In genomic region chr1:151048645-151049032, GRCh38 we compare ENCODE assay signal across 1 cellular context.
TF ChIP-seq lines count a peak whose summit lies in the region.

No MANE protein-coding gene starts in this region.

TF ChIP-seq in liver, 16 proteins besides CTCF, POLR2A, EP300 and RAD21 (continued from another document):
- TF ChIP-seq ZBTB33 (IDR thresholded peaks at IDR 0.05) (no peak), TAF1 (conservative IDR thresholded peaks at IDR 0.05) (no peak), EGR1 (IDR thresholded peaks at IDR 0.05; ENCODE audit: low read depth in 2 of 2) (no peak), ATF3 (IDR thresholded peaks at IDR 0.05) (no peak)
TF ChIP-seq in liver: peak in this region for 0.
